ENCODE assay signal across 9 cellular contexts in the genomic region with DNA sequence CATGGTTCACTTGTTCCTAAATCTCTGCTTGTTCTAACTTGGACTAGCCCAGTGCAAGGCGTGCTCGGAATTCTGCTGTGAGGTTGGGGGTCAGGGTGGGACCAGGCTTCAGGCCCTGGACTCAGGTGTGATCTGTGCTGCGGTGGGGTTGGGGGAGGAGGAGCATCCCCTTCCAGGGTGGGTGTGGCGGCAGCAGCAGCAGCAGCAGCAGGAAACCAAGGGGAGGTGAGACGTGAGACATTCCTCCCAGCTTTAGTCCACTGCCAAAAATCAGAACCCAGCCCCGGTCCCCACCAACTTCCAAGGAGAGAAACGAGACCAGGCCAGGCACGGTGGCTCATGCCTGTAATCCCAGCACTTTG. TPM values are rescaled to one million over a fixed set of nuclear protein-coding genes. Genes with fewer than 3 reads are reported as not detected.
DNase-seq lines count a peak whose midpoint lies in the region; ATAC-seq, FAIRE-seq and TF ChIP-seq lines count a peak whose summit lies in the region.
"Had no signal": no experiment of that assay in that cellular context is flagged by ENCODE, and none has a peak within 500 bp of the region (broad histone marks: within the 10 kb centered on the region; RNA-seq: fewer than 3 reads in every experiment).

No MANE protein-coding gene starts in this region.

- H3K27me3 Mint-ChIP-seq in H9 (ENCODE audit: low read depth): no peaks in the 10 kb centered on the region
- no peaks in the 10 kb centered on the region for H3K27me3 Mint-ChIP-seq in naive thymus-derived CD8-positive, alpha-beta T cell
- H3K27me3 Mint-ChIP-seq: stimulated activated naive CD8-positive, alpha-beta T cell treated with anti-CD3 and anti-CD28 coated beads, Interleukin-15, Interleukin-2, amounts not matched to agents 100 ng/mL and 50 ng/mL, for 24 hours had no signal

- no peak overlapping the region for H3K4me3 Mint-ChIP-seq in H9
- no peak overlapping the region for H3K4me3 Mint-ChIP-seq in naive thymus-derived CD8-positive, alpha-beta T cell
- H3K4me3 Mint-ChIP-seq: stimulated activated naive CD8-positive, alpha-beta T cell treated with anti-CD3 and anti-CD28 coated beads, Interleukin-15, Interleukin-2, amounts not matched to agents 100 ng/mL and 50 ng/mL, for 24 hours had no signal

- intact Hi-C loops in body of pancreas (cut with DNase I) (no loop called here), left lung (cut with DNase I) (no loop called here), spleen (cut with DNase I; ENCODE audit: low total_unique reads) (no loop called here)

- no peak overlapping the region for H2BK120ac ChIP-seq in H9 (ENCODE audit: low read depth, low read length, poor library complexity, severe bottlenecking)

- no peaks in the 10 kb centered on the region for H4K20me1 ChIP-seq in H9 (ENCODE audit: control insufficient read depth, insufficient read depth, insufficient read length)

- no peak overlapping the region for H3K14ac ChIP-seq in H9 (ENCODE audit: insufficient read depth, low read length)

- no peak overlapping the region for H3K27ac ChIP-seq in H9 (ENCODE audit: insufficient read length, low read depth, low read length)
- peak overlapping the region; percentile 28 to 84 (median 69) for H3K27ac ChIP-seq in body of pancreas
- peak overlapping the region; percentile 54 to 80 for H3K27ac ChIP-seq in left lung
- peak overlapping the region in 6 of 8 donors; percentile 51 to 77 (median 61) for H3K27ac ChIP-seq in spleen

- H2BK15ac ChIP-seq in H9 (ENCODE audit: low read depth, low read length): no peak overlapping the region

- WGBS in H9 (ENCODE audit: extremely low coverage, insufficient read length, low lambda C conversion rate): no CpG with 5 or more reads among the region's 8 CpGs
- WGBS in body of pancreas, 2 donors: 20 to 50% methylated on average over 1 to 8 of the region's 8 CpGs
- 61 to 90% (median 78%) methylated on average over 5 to 8 of the region's 8 CpGs for WGBS in spleen, 5 donors

- H3K4me3 ChIP-seq in body of pancreas: no peak overlapping the region
- H3K4me3 ChIP-seq in left lung: no peak overlapping the region
- H3K4me3 ChIP-seq in spleen: no peak overlapping the region

- peaks cover 15 to 27% of the 10 kb centered on the region in 2 experiments for H3K4me1 Mint-ChIP-seq in H9
- peaks cover 0 to 11% (median 0%) of the 10 kb centered on the region in 4 donors for H3K4me1 Mint-ChIP-seq in naive thymus-derived CD8-positive, alpha-beta T cell

- H3K23ac ChIP-seq in H9 (ENCODE audit: insufficient read length, low read depth, low read length): no peak overlapping the region

- no peak overlapping the region for H4K8ac ChIP-seq in H9 (replicated peaks; ENCODE audit: insufficient read length, low read depth, low read length)

- H2BK12ac ChIP-seq in H9 (ENCODE audit: insufficient read length, low read depth, low read length): no peak overlapping the region

- peak overlapping the region; percentile 14 to 93 (median 60); a peak in 3 of 7 replicates for H3K27ac Mint-ChIP-seq in H9
- H3K27ac Mint-ChIP-seq in naive thymus-derived CD8-positive, alpha-beta T cell: no peak overlapping the region
- H3K27ac Mint-ChIP-seq: stimulated activated naive CD8-positive, alpha-beta T cell treated with anti-CD3 and anti-CD28 coated beads, Interleukin-15, Interleukin-2, amounts not matched to agents 100 ng/mL and 50 ng/mL, for 24 hours had no signal

- POLR2A ChIA-PET in naive thymus-derived CD8-positive, alpha-beta T cell (lab: Charles Lee): interaction anchor here (0.6 kb wide), 1 partner anchor 70 kb away, joined by 3 read pairs; no protein-coding TSS in a partner anchor

- H3K9ac ChIP-seq in H9 (ENCODE audit: extremely low read depth, insufficient read length, low read length): no peak overlapping the region

- no peak overlapping the region for H3K18ac ChIP-seq in H9 (ENCODE audit: insufficient read length, low read depth, low read length)

- no peak overlapping the region for H2BK5ac ChIP-seq in H9 (ENCODE audit: insufficient read length, low read length)

- H2AFZ ChIP-seq in H9 (ENCODE audit: low read length): no peak overlapping the region

- FAIRE-seq in HTR-8/SVneo (lab: Jason Lieb, UNC): no peak

- H4K91ac ChIP-seq in H9 (ENCODE audit: insufficient read length, low read depth, low read length): no peak overlapping the region

- H3K4me1 ChIP-seq in H9 (ENCODE audit: insufficient read depth, low read length): no peaks in the 10 kb centered on the region
- peaks cover 24% of the 10 kb centered on the region for H3K4me1 ChIP-seq in body of pancreas
- peaks cover 21 to 35% of the 10 kb centered on the region in 2 donors for H3K4me1 ChIP-seq in left lung
- peaks cover 0 to 54% (median 31%) of the 10 kb centered on the region in 6 donors for H3K4me1 ChIP-seq in spleen

- no peaks in the 10 kb centered on the region for H3K23me2 ChIP-seq in H9 (ENCODE audit: insufficient read length, low read depth, low read length, poor library complexity, severe bottlenecking)

- H3K9me3 Mint-ChIP-seq in H9: no peaks in the 10 kb centered on the region
- H3K9me3 Mint-ChIP-seq in naive thymus-derived CD8-positive, alpha-beta T cell: no peaks in the 10 kb centered on the region
- H3K9me3 Mint-ChIP-seq: stimulated activated naive CD8-positive, alpha-beta T cell treated with anti-CD3 and anti-CD28 coated beads, Interleukin-15, Interleukin-2, amounts not matched to agents 100 ng/mL and 50 ng/mL, for 24 hours had no signal

- no peak overlapping the region for H4K5ac ChIP-seq in H9 (ENCODE audit: insufficient read length, low read depth, low read length)

- no peaks in the 10 kb centered on the region; a peak in 1 of 7 replicates for H3K36me3 Mint-ChIP-seq in H9 (ENCODE audit: insufficient read depth in 1 of 3, low read depth in 3 of 3)
- no peaks in the 10 kb centered on the region for H3K36me3 Mint-ChIP-seq in naive thymus-derived CD8-positive, alpha-beta T cell

- H3K4me2 ChIP-seq in H9 (ENCODE audit: insufficient read depth, insufficient read length, low read length): no peak overlapping the region

- H2AK5ac ChIP-seq in H9 (ENCODE audit: insufficient read length, low read length): no peak overlapping the region

- no peaks in the 10 kb centered on the region for H3K79me1 ChIP-seq in H9 (ENCODE audit: insufficient read depth, low read depth, low read length, poor library complexity, severe bottlenecking)

- TF ChIP-seq CTCF in H9 (conservative IDR thresholded peaks at IDR 0.05): no peak
- no peak for TF ChIP-seq CTCF in body of pancreas (IDR thresholded peaks at IDR 0.05)
- no peak for TF ChIP-seq CTCF in left lung (IDR thresholded peaks at IDR 0.05)
- TF ChIP-seq CTCF in spleen (IDR thresholded peaks at IDR 0.05 in 8 of 11, conservative IDR thresholded peaks at IDR 0.05 in 3 of 11): no peak

- DNase-seq in H9 (no peak), body of pancreas (peak in 1 of 4 donors; percentile 39), left lung (peak in 1 of 2 donors; percentile 68), spleen (no peak), SIG-M5 treated with dmso at 0.1 percent for 504 hours (lab: John Stamatoyannopoulos, UW; ENCODE audit: unreplicated experiment) (no peak), HTR-8/SVneo (ENCODE audit: insufficient read length, low spot score) (no peak)
- DNase-seq in naive thymus-derived CD8-positive, alpha-beta T cell: no peak

- TF ChIP-seq POLR2A in body of pancreas (IDR thresholded peaks at IDR 0.05) (no peak), spleen (IDR thresholded peaks at IDR 0.05) (no peak)

- no peak overlapping the region for H3T11ph ChIP-seq in H9 (ENCODE audit: low read length)

- H3K4ac ChIP-seq in H9 (ENCODE audit: low read depth, low read length): no peak overlapping the region

- H3K27me3 ChIP-seq in H9 (ENCODE audit: insufficient read depth, low read length): no peaks in the 10 kb centered on the region
- no peaks in the 10 kb centered on the region for H3K27me3 ChIP-seq in body of pancreas
- H3K27me3 ChIP-seq in left lung: no peaks in the 10 kb centered on the region
- no peaks in the 10 kb centered on the region for H3K27me3 ChIP-seq in spleen (replicated peaks in 1 of 7)

- H3K36me3 ChIP-seq in body of pancreas (replicated peaks in 1 of 2; ENCODE audit: insufficient read depth in 1 of 2, low read depth in 2 of 2): no peaks in the 10 kb centered on the region
- H3K36me3 ChIP-seq in left lung: peaks cover 0 to 11% of the 10 kb centered on the region in 2 donors
- H3K36me3 ChIP-seq in spleen: peaks cover 0 to 29% (median 5%) of the 10 kb centered on the region in 6 donors

- no peaks in the 10 kb centered on the region for H3K9me3 ChIP-seq in H9 (ENCODE audit: control insufficient read depth, low read depth, low read length)
- H3K9me3 ChIP-seq in body of pancreas: no peaks in the 10 kb centered on the region
- H3K9me3 ChIP-seq in left lung: no peaks in the 10 kb centered on the region
- no peaks in the 10 kb centered on the region for H3K9me3 ChIP-seq in spleen

- ATAC-seq in body of pancreas (peak; percentile 8), left lung (peak; percentile 2), HG03342 (IDR thresholded peaks at IDR 0.05; ENCODE audit: unreplicated experiment) (no peak)
- ATAC-seq in naive thymus-derived CD8-positive, alpha-beta T cell: no peak

- H2BK20ac ChIP-seq in H9 (ENCODE audit: low read depth, low read length, poor library complexity, severe bottlenecking): no peak overlapping the region

- H3K56ac ChIP-seq in H9 (ENCODE audit: insufficient read length, low read depth, low read length): no peak overlapping the region

- H3K79me2 ChIP-seq in H9 (ENCODE audit: insufficient read depth, low read length): no peaks in the 10 kb centered on the region

RNA-seq across cellular contexts. Expression of a gene that starts 31.8 kb away (rescaled TPM):
- total RNA-seq in H9 (2021): 3.4 and 4.8 TPM in 2 replicates
- 1 to 10 TPM; 3.1 to 6.9 TPM for total RNA-seq in body of pancreas
- total RNA-seq in left lung: 10 to 100 TPM; 11.2 to 21.3 TPM
- total RNA-seq in spleen: 10 to 100 TPM; 13.3 to 45.2 (median 23.1) TPM
- polyA plus RNA-seq in spleen: 10 to 100 TPM in 1 of 3 donors, 1 to 10 TPM in 2; 7.3 to 22.1 (median 9.0) TPM
- total RNA-seq in naive thymus-derived CD8-positive, alpha-beta T cell: not detected
- not detected for polyA plus RNA-seq in naive thymus-derived CD8-positive, alpha-beta T cell

RNA-seq across cellular contexts. Expression of a gene that starts 39.7 kb away (rescaled TPM):
- 97.4 and 99.7 TPM in 2 replicates for total RNA-seq in H9 (2021)
- 10 to 100 TPM; 41.8 to 50.8 TPM for total RNA-seq in body of pancreas
- total RNA-seq in left lung: 100 to 1,000 TPM; 250 to 265 TPM
- total RNA-seq in spleen: 100 to 1,000 TPM in 4 of 7 donors, 10 to 100 TPM in 3; 61.7 to 134 (median 101) TPM
- polyA plus RNA-seq in spleen: 10 to 100 TPM; 37.3 to 79.7 (median 66.7) TPM
- 10 to 100 TPM; 34.7 to 36.5 TPM for total RNA-seq in naive thymus-derived CD8-positive, alpha-beta T cell
- polyA plus RNA-seq in naive thymus-derived CD8-positive, alpha-beta T cell: 10 to 100 TPM; 37.1 to 70.2 (median 37.9) TPM

RNA-seq across cellular contexts. Expression of a gene that starts 48.5 kb away (rescaled TPM):
- total RNA-seq in H9 (2021) (0.48 and 0.68 TPM in 2 replicates), body of pancreas (not detected), left lung (1 to 10 TPM in 1 of 2 donors, under 1 TPM in 1; 0.60 to 1.2 TPM), spleen (1 to 10 TPM in 4 of 7 donors, under 1 TPM in 1, not detected in 2; 0.63 to 1.7 (median 1.1) TPM)
- polyA plus RNA-seq in spleen: not detected
- 1 to 10 TPM; 2.6 to 3.0 TPM for total RNA-seq in naive thymus-derived CD8-positive, alpha-beta T cell
- polyA plus RNA-seq in naive thymus-derived CD8-positive, alpha-beta T cell: under 1 TPM in 1 of 3 donors, not detected in 2; 0.23 TPM

Comparison
In these comparisons a context has a peak if more than half of its experiments do, and no peak if none do; other contexts are left out.
1. H3K27ac Mint-ChIP-seq: peak in H9 (3 of 3); none in naive thymus-derived CD8-positive, alpha-beta T cell (0 of 10).
2. ATAC-seq: peak in body of pancreas (single experiment) and left lung (single experiment); none in naive thymus-derived CD8-positive, alpha-beta T cell (0 of 2) and HG03342 (single experiment).